Comparison of ENCODE assay signal across 17 cellular contexts in the genomic region with DNA sequence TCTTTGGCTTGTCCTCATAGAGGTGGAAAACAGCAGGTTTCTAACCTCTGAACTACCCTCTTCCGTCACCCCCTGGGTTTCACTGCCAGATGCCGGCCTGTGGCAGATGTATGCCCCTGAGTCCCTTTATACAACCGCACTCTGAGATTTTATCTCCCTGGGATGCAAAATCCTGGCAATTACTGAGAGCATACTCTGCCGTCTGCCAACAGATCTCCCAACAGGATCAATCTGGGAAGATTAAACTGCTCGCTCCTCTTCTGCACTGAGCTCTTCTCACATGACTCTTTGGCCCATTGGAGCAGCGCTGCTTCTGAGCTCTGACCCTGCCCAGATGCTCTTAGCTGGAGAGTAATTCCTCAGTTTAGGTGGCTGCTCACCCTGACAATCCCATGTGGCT.
A peak's percentile ranks its signal among the peaks of the same experiment; 100 is the strongest.
DNase-seq lines count a peak whose midpoint lies in the region; ATAC-seq and TF ChIP-seq lines count a peak whose summit lies in the region.
"Had no signal": no experiment of that assay in that cellular context is flagged by ENCODE, and none has a peak within 500 bp of the region (broad histone marks: within the 10 kb centered on the region; RNA-seq: fewer than 3 reads in every experiment).

No MANE protein-coding gene starts in this region.

- peak overlapping the region; percentile 13 for H3K4me3 ChIP-seq in WERI-Rb-1 (ENCODE audit: low read depth, low read length)
- H3K4me3 ChIP-seq: K562 had no signal

- no peak overlapping the region for H3K4me3 Mint-ChIP-seq in activated CD8-positive, alpha-beta T cell treated with anti-CD3 and anti-CD28 coated beads, Interleukin-2, amount 10 ng/mL, durations not matched to agents 7 days and 5 days
- no peak overlapping the region for H3K4me3 Mint-ChIP-seq in activated CD8-positive, alpha-beta T cell treated with anti-CD3 and anti-CD28 coated beads for 36 hours

- no peaks in the 10 kb centered on the region for H3K36me3 Mint-ChIP-seq in activated CD8-positive, alpha-beta T cell treated with anti-CD3 and anti-CD28 coated beads, Interleukin-2, amount 10 ng/mL, durations not matched to agents 7 days and 5 days (ENCODE audit: low read depth)
- H3K36me3 Mint-ChIP-seq in activated CD8-positive, alpha-beta T cell treated with anti-CD3 and anti-CD28 coated beads for 36 hours (ENCODE audit: low read depth), result no peaks in the 10 kb centered on the region

- H3K27me3 Mint-ChIP-seq in activated CD8-positive, alpha-beta T cell treated with anti-CD3 and anti-CD28 coated beads, Interleukin-2, amount 10 ng/mL, durations not matched to agents 7 days and 5 days (ENCODE audit: low read depth), result no peaks in the 10 kb centered on the region
- H3K27me3 Mint-ChIP-seq in activated CD8-positive, alpha-beta T cell treated with anti-CD3 and anti-CD28 coated beads for 36 hours, result no peaks in the 10 kb centered on the region

- H3K36me3 ChIP-seq in WERI-Rb-1, result no peaks in the 10 kb centered on the region

- H3K9me3 Mint-ChIP-seq in activated CD8-positive, alpha-beta T cell treated with anti-CD3 and anti-CD28 coated beads, Interleukin-2, amount 10 ng/mL, durations not matched to agents 7 days and 5 days (ENCODE audit: insufficient read depth), result no peaks in the 10 kb centered on the region
- H3K9me3 Mint-ChIP-seq in activated CD8-positive, alpha-beta T cell treated with anti-CD3 and anti-CD28 coated beads for 36 hours, result no peaks in the 10 kb centered on the region

- H3K9me3 ChIP-seq in WERI-Rb-1 (ENCODE audit: severe bottlenecking), result peaks cover 3% of the 10 kb centered on the region
- H3K9me3 ChIP-seq: Caco-2 had no signal

- no peak for TF ChIP-seq CTCF in activated CD8-positive, alpha-beta T cell treated with anti-CD3 and anti-CD28 coated beads for 36 hours (IDR thresholded peaks at IDR 0.05)
- no peak for TF ChIP-seq CTCF in WERI-Rb-1 (IDR thresholded peaks at IDR 0.05; ENCODE audit: low read depth, low read length)

- peaks cover 10% of the 10 kb centered on the region for H3K4me1 Mint-ChIP-seq in activated CD8-positive, alpha-beta T cell treated with anti-CD3 and anti-CD28 coated beads, Interleukin-2, amount 10 ng/mL, durations not matched to agents 7 days and 5 days (ENCODE audit: low read depth)
- peaks cover 10% of the 10 kb centered on the region for H3K4me1 Mint-ChIP-seq in activated CD8-positive, alpha-beta T cell treated with anti-CD3 and anti-CD28 coated beads for 36 hours (ENCODE audit: low read depth)

- H3K27ac Mint-ChIP-seq in activated CD8-positive, alpha-beta T cell treated with anti-CD3 and anti-CD28 coated beads, Interleukin-2, amount 10 ng/mL, durations not matched to agents 7 days and 5 days, result peak overlapping the region; percentile 20
- no peak overlapping the region for H3K27ac Mint-ChIP-seq in activated CD8-positive, alpha-beta T cell treated with anti-CD3 and anti-CD28 coated beads for 36 hours

- CTCF ChIA-PET in activated CD8-positive, alpha-beta T cell treated with anti-CD3 and anti-CD28 coated beads, Interleukin-2, amount 10 ng/mL, durations not matched to agents 7 days and 5 days (lab: Charles Lee), result no interaction called here
- CTCF ChIA-PET in activated CD8-positive, alpha-beta T cell treated with anti-CD3 and anti-CD28 coated beads for 36 hours (lab: Charles Lee), result no interaction called here

- POLR2A ChIA-PET in activated CD8-positive, alpha-beta T cell treated with anti-CD3 and anti-CD28 coated beads, Interleukin-2, amount 10 ng/mL, durations not matched to agents 7 days and 5 days (lab: Charles Lee), result no interaction called here
- POLR2A ChIA-PET in activated CD8-positive, alpha-beta T cell treated with anti-CD3 and anti-CD28 coated beads for 36 hours (lab: Charles Lee), result no interaction called here

- no peaks in the 10 kb centered on the region for H3K27me3 ChIP-seq in WERI-Rb-1 (ENCODE audit: insufficient read depth, low read depth, severe bottlenecking)

- no peak for ATAC-seq in activated CD8-positive, alpha-beta T cell treated with anti-CD3 and anti-CD28 coated beads, Interleukin-2, amount 10 ng/mL, durations not matched to agents 7 days and 5 days
- no peak for ATAC-seq in activated CD8-positive, alpha-beta T cell treated with anti-CD3 and anti-CD28 coated beads for 36 hours
- ATAC-seq: Panc1 had no signal

- H3K27ac ChIP-seq in WERI-Rb-1, result peak overlapping the region; percentile 83
- H3K27ac ChIP-seq: C4-2B had no signal

- intact Hi-C loops in activated CD8-positive, alpha-beta T cell treated with anti-CD3 and anti-CD28 coated beads for 36 hours (cut with micrococcal nuclease), result no loop called here

- DNase-seq in activated CD8-positive, alpha-beta T cell treated with anti-CD3 and anti-CD28 coated beads, Interleukin-2, amount 10 ng/mL, durations not matched to agents 7 days and 5 days, result no peak
- no peak for DNase-seq in activated CD8-positive, alpha-beta T cell treated with anti-CD3 and anti-CD28 coated beads for 36 hours
- DNase-seq in NCI-H524 (lab: John Stamatoyannopoulos, UW) (peak; percentile 98 to 100), WERI-Rb-1 (peak; percentile 88), ureter (ENCODE audit: low spot score) (peak; percentile 20), NCI-H1417 (lab: John Stamatoyannopoulos, UW) (no peak), NCI-H1436 (lab: John Stamatoyannopoulos, UW) (no peak), UCSD-AML1 (lab: John Stamatoyannopoulos, UW; ENCODE audit: unreplicated experiment) (no peak)
- DNase-seq: Caco-2, DMS79 treated with DMSO at 0.1 percent for 48 hours, NCI-H1930, NCI-H510A treated with DMSO at 0.1 percent for 48 hours, Right ventricle myocardium superior, SW 1271 had no signal

Comparison
In these comparisons a context has a peak if more than half of its experiments do, and no peak if none do; other contexts are left out.
1. DNase-seq: peak in NCI-H524 (2 of 2), WERI-Rb-1 (single experiment) and ureter (single experiment); none in activated CD8-positive, alpha-beta T cell treated with anti-CD3 and anti-CD28 coated beads, Interleukin-2, amount 10 ng/mL, durations not matched to agents 7 days and 5 days (single experiment), activated CD8-positive, alpha-beta T cell treated with anti-CD3 and anti-CD28 coated beads for 36 hours (single experiment), NCI-H1417 (0 of 3), NCI-H1436 (single experiment) and UCSD-AML1 (single experiment).